Comparison of ENCODE assay signal across 8 cellular contexts in the genomic region with DNA sequence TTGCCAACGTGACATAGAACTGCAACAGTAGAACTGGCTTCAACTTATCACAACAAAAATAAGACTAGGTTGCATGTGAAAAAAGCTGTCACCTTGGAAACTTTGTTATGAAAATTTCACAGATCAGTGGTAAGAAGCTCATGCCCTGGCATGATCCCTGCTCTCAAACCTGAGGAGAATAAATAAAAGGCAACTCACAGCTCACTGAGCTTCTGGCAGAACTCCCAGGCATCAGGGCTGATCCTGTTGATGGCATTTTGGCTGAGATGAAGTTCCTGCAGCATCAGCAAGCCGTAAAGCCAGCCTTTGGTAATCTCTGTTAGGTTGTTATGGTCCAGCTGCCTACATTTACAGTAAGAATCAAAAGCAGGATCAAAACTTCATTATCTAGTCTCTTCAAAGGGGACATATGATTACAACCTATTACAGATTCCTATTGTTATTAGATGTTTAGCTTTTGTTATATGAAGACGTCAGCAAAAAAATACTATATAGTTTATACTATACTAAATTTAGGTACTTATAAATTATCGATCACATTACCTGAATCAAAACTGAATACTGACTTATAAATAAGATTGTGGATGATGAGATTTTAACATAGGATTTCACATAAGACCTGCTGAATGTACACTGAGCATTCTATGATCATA. TPM values are rescaled to one million over a fixed set of nuclear protein-coding genes. Genes with fewer than 3 reads are reported as not detected.
DNase-seq lines count a peak whose midpoint lies in the region; FAIRE-seq and TF ChIP-seq lines count a peak whose summit lies in the region.

No MANE protein-coding gene starts in this region.

- no peak for TF ChIP-seq POLR2A in H54 (IDR thresholded peaks at IDR 0.05; ENCODE audit: low read depth, low read length)

- FAIRE-seq in H54 (lab: Jason Lieb, UNC): no peak

- no peak overlapping the region for H2AFZ ChIP-seq in parathyroid adenoma

- no peaks in the 10 kb centered on the region for H3K79me2 ChIP-seq in parathyroid adenoma

- H3K4me1 ChIP-seq in parathyroid adenoma (peaks cover 15% of the 10 kb centered on the region), colonic mucosa (no peaks in the 10 kb centered on the region)

- H3K27ac ChIP-seq in parathyroid adenoma (peak overlapping the region; percentile 92), colonic mucosa (no peak overlapping the region)

- no peak overlapping the region for H3K4me3 ChIP-seq in parathyroid adenoma (ENCODE audit: low read depth, low read length)
- H3K4me3 ChIP-seq in colonic mucosa: no peak overlapping the region

- no peak overlapping the region for H3K4me2 ChIP-seq in parathyroid adenoma (ENCODE audit: low read length)

- intact Hi-C loops in colonic mucosa (cut with DNase I): no loop called here

- H3K9ac ChIP-seq in parathyroid adenoma (no peak overlapping the region), colonic mucosa (ENCODE audit: low read depth in 2 of 2, low read length in 2 of 2) (no peak overlapping the region)

- TF ChIP-seq CTCF in parathyroid adenoma (IDR thresholded peaks at IDR 0.05) (no peak), colonic mucosa (IDR thresholded peaks at IDR 0.05) (no peak)

- H3K9me3 ChIP-seq in parathyroid adenoma (ENCODE audit: control insufficient read depth, low read length): no peaks in the 10 kb centered on the region
- H3K9me3 ChIP-seq in colonic mucosa: no peaks in the 10 kb centered on the region

- no peaks in the 10 kb centered on the region for H3K36me3 ChIP-seq in parathyroid adenoma (ENCODE audit: control insufficient read depth, insufficient read depth, low read length)
- peaks cover 13% of the 10 kb centered on the region for H3K36me3 ChIP-seq in colonic mucosa

- DNase-seq in EL (peak; percentile 7), NCI-H748 (lab: John Stamatoyannopoulos, UW; ENCODE audit: unreplicated experiment) (peak; percentile 71), fibroblast of gingiva (ENCODE audit: low read depth) (peak; percentile 79), H54 (ENCODE audit: insufficient read length, low spot score) (no peak), colonic mucosa (no peak)
- DNase-seq in activated CD4-positive, alpha-beta T cell treated with anti-CD3 and anti-CD28 coated beads for 48 hours: no peak
- DNase-seq in activated effector memory CD4-positive, alpha-beta T cell treated with anti-CD3 and anti-CD28 coated beads, Interleukin-2, amount 50 U/mL, for 16 hours: no peak

- H3K27me3 ChIP-seq in parathyroid adenoma (ENCODE audit: control insufficient read depth, insufficient read depth, low read length) (no peaks in the 10 kb centered on the region), colonic mucosa (no peaks in the 10 kb centered on the region)

RNA-seq across cellular contexts. Expression of gene LRIG3, which starts 32.0 kb away (rescaled TPM):
- 10 to 100 TPM; 78.4 to 79.9 TPM for total RNA-seq in colonic mucosa

Comparison
In these comparisons a context has a peak if more than half of its experiments do, and no peak if none do; other contexts are left out.
1. DNase-seq: peak in EL (single experiment), NCI-H748 (single experiment) and fibroblast of gingiva (single experiment); none in H54 (single experiment), activated CD4-positive, alpha-beta T cell treated with anti-CD3 and anti-CD28 coated beads for 48 hours (single experiment), activated effector memory CD4-positive, alpha-beta T cell treated with anti-CD3 and anti-CD28 coated beads, Interleukin-2, amount 50 U/mL, for 16 hours (single experiment) and colonic mucosa (single experiment).